ENCODE assay signal across 8 cellular contexts in genomic region chr12:50132505-50133135, GRCh38. TPM values are rescaled to one million over a fixed set of nuclear protein-coding genes. Genes with fewer than 3 reads are reported as not detected.
DNase-seq lines count a peak whose midpoint lies in the region; TF ChIP-seq lines count a peak whose summit lies in the region.

No MANE protein-coding gene starts in this region.

- WGBS in stomach, 5 donors, result 60 to 90% (median 66%) methylated on average over 2 of the region's 2 CpGs

- TF ChIP-seq POLR2A in stomach (IDR thresholded peaks at IDR 0.05), result no peak

- H3K27me3 Mint-ChIP-seq in IgD-negative memory B cell, result no peaks in the 10 kb centered on the region
- no peaks in the 10 kb centered on the region for H3K27me3 Mint-ChIP-seq in activated naive CD8-positive, alpha-beta T cell

- H3K4me1 Mint-ChIP-seq in IgD-negative memory B cell, result peaks cover 8 to 13% (median 12%) of the 10 kb centered on the region in 3 donors
- H3K4me1 Mint-ChIP-seq in activated naive CD8-positive, alpha-beta T cell (ENCODE audit: low read depth), result peaks cover 16% of the 10 kb centered on the region

- TF ChIP-seq CTCF in stomach (IDR thresholded peaks at IDR 0.05), result peak in 3 of 7 experiments; percentile 34 to 57 (median 36)

- H3K27ac ChIP-seq in stomach, result no peak overlapping the region

- no peaks in the 10 kb centered on the region for H3K27me3 ChIP-seq in stomach

- peak overlapping the region in 2 of 3 donors; percentile 2 to 95 for H3K27ac Mint-ChIP-seq in IgD-negative memory B cell
- peak overlapping the region; percentile 83 for H3K27ac Mint-ChIP-seq in activated naive CD8-positive, alpha-beta T cell

- intact Hi-C loops in stomach (cut with DNase I; ENCODE audit: low total_unique reads) (no loop called here), cardiac septum (cut with DNase I) (loop anchor here (5.0 kb wide), 1 partner anchor 35 kb away; the partner anchor contains the start of gene CERS5)

- DNase-seq in D341Med (ENCODE audit: low spot score) (peak; percentile 47), islet precursor cell (peak; percentile 47), stomach (no peak), GDM1 (lab: John Stamatoyannopoulos, UW) (no peak), cardiac septum (ENCODE audit: low spot score) (no peak)
- DNase-seq in activated effector memory CD4-positive, alpha-beta T cell treated with anti-CD3 and anti-CD28 coated beads, Interleukin-2, amount 50 U/mL, for 16 hours, result no peak

- peaks cover 0 to 13% (median 2%) of the 10 kb centered on the region in 4 donors for H3K4me1 ChIP-seq in stomach

- H3K9me3 ChIP-seq in stomach, result no peaks in the 10 kb centered on the region

- TF ChIP-seq EP300 in stomach (IDR thresholded peaks at IDR 0.05), result no peak

- H3K36me3 Mint-ChIP-seq in IgD-negative memory B cell, result peaks cover 2% of the 10 kb centered on the region
- H3K36me3 Mint-ChIP-seq in activated naive CD8-positive, alpha-beta T cell, result peaks cover 7% of the 10 kb centered on the region

- H3K4me3 ChIP-seq in stomach, result no peak overlapping the region

- H3K4me3 Mint-ChIP-seq in IgD-negative memory B cell, result no peak overlapping the region
- H3K4me3 Mint-ChIP-seq in activated naive CD8-positive, alpha-beta T cell, result no peak overlapping the region

- peaks cover 32 to 96% (median 89%) of the 10 kb centered on the region in 4 donors for H3K36me3 ChIP-seq in stomach

- H3K9me3 Mint-ChIP-seq in IgD-negative memory B cell, result no peaks in the 10 kb centered on the region
- H3K9me3 Mint-ChIP-seq in activated naive CD8-positive, alpha-beta T cell (ENCODE audit: low read depth), result no peaks in the 10 kb centered on the region

RNA-seq across cellular contexts. Expression of gene COX14, which starts 20.6 kb away (rescaled TPM):
- polyA plus RNA-seq in IgD-negative memory B cell (224 TPM), stomach (100 to 1,000 TPM in 2 of 3 donors, 10 to 100 TPM in 1; 93.8 to 153 (median 148) TPM)
- total RNA-seq in stomach (10 to 100 TPM in 4 of 5 donors, 1 to 10 TPM in 1; 9.8 to 96.3 (median 31.8) TPM), cardiac septum (152 TPM)

RNA-seq across cellular contexts. Expression of gene GPD1, which starts 28.8 kb away (rescaled TPM):
- not detected for polyA plus RNA-seq in IgD-negative memory B cell
- total RNA-seq in stomach, result 1 to 10 TPM in 4 of 5 donors, under 1 TPM in 1; 0.58 to 9.5 (median 5.9) TPM
- 1 to 10 TPM in 2 of 3 donors, under 1 TPM in 1; 0.65 to 1.6 (median 1.4) TPM for polyA plus RNA-seq in stomach
- 5.1 TPM for total RNA-seq in cardiac septum

RNA-seq across cellular contexts. Expression of gene CERS5, which starts 34.5 kb away (rescaled TPM):
- 30.7 TPM for polyA plus RNA-seq in IgD-negative memory B cell
- 100 to 1,000 TPM in 1 of 5 donors, 10 to 100 TPM in 2, 1 to 10 TPM in 2; 3.2 to 114 (median 24.1) TPM for total RNA-seq in stomach
- polyA plus RNA-seq in stomach, result 10 to 100 TPM; 20.7 to 52.6 (median 23.8) TPM
- total RNA-seq in cardiac septum, result 18.9 TPM

RNA-seq across cellular contexts. Expression of gene SMARCD1, which starts 47.5 kb away (rescaled TPM):
- polyA plus RNA-seq in IgD-negative memory B cell (27.9 TPM), stomach (10 to 100 TPM; 10.1 to 17.3 (median 14.9) TPM)
- total RNA-seq in stomach (10 to 100 TPM in 4 of 5 donors, 1 to 10 TPM in 1; 2.9 to 75.9 (median 23.8) TPM), cardiac septum (20.5 TPM)

Comparison
In these comparisons a context has a peak if more than half of its experiments do, and no peak if none do; other contexts are left out.
1. DNase-seq: peak in D341Med (single experiment) and islet precursor cell (single experiment); none in activated effector memory CD4-positive, alpha-beta T cell treated with anti-CD3 and anti-CD28 coated beads, Interleukin-2, amount 50 U/mL, for 16 hours (single experiment), stomach (single experiment), GDM1 (single experiment) and cardiac septum (single experiment).